In genomic region chr3:19226516-19226915, GRCh38 we compare ENCODE assay signal across 24 cellular contexts.
"Had no signal": no experiment of that assay in that cellular context is flagged by ENCODE, and none has a peak within 500 bp of the region (broad histone marks: within the 10 kb centered on the region; RNA-seq: fewer than 3 reads in every experiment).

No MANE protein-coding gene starts in this region.

- H3K4me3 Mint-ChIP-seq: mesothelial cell of epicardium; naive thymus-derived CD4-positive, alpha-beta T cell; nephron; stimulated activated effector memory CD8-positive, alpha-beta T cell treated with anti-CD3 and anti-CD28 coated beads, Interleukin-12 subunit alpha, Interleukin-12 subunit beta, amount 100 ng/mL, for 72 hours had no signal

- H3K36me3 ChIP-seq: esophagus squamous epithelium, prostate gland, sigmoid colon, tibial artery, upper lobe of left lung had no signal

- H3K9me3 Mint-ChIP-seq: mesothelial cell of epicardium; nephron; stimulated activated effector memory CD8-positive, alpha-beta T cell treated with anti-CD3 and anti-CD28 coated beads, Interleukin-12 subunit alpha, Interleukin-12 subunit beta, amount 100 ng/mL, for 72 hours had no signal

- ATAC-seq: mucosa of descending colon; naive thymus-derived CD4-positive, alpha-beta T cell; right cardiac atrium; stimulated activated effector memory CD8-positive, alpha-beta T cell treated with anti-CD3 and anti-CD28 coated beads, Interleukin-12 subunit alpha, Interleukin-12 subunit beta, amount 100 ng/mL, for 72 hours had no signal

- H3K4me1 ChIP-seq: esophagus squamous epithelium, prostate gland, sigmoid colon, testis, tibial artery, upper lobe of left lung had no signal

- DNase-seq: dermis blood vessel endothelial cell; effector memory CD4-positive, alpha-beta T cell; esophagus squamous epithelium; foreskin melanocyte; hypothalamus; mesenchymal stem cell; mucosa of descending colon; naive thymus-derived CD4-positive, alpha-beta T cell; nucleus accumbens; right cardiac atrium; sigmoid colon; stimulated activated CD4-positive, alpha-beta T cell treated with anti-CD3 and anti-CD28 coated beads, Interleukin-2, amount 100 ng/mL, for 24 hours; stimulated activated CD4-positive, alpha-beta T cell treated with anti-CD3 and anti-CD28 coated beads, Interleukin-4, amount 100 ng/mL, for 24 hours; stimulated activated naive CD4-positive, alpha-beta T cell treated with Interleukin-2 at 50 U/mL for 16 hours; substantia nigra; testis; tibial artery; upper lobe of left lung had no signal

- H3K27me3 ChIP-seq: esophagus squamous epithelium, sigmoid colon, testis, tibial artery, upper lobe of left lung had no signal

- H3K4me1 Mint-ChIP-seq: naive thymus-derived CD4-positive, alpha-beta T cell; nephron; stimulated activated effector memory CD8-positive, alpha-beta T cell treated with anti-CD3 and anti-CD28 coated beads, Interleukin-12 subunit alpha, Interleukin-12 subunit beta, amount 100 ng/mL, for 72 hours had no signal

- H3K36me3 Mint-ChIP-seq: mesothelial cell of epicardium; naive thymus-derived CD4-positive, alpha-beta T cell; stimulated activated effector memory CD8-positive, alpha-beta T cell treated with anti-CD3 and anti-CD28 coated beads, Interleukin-12 subunit alpha, Interleukin-12 subunit beta, amount 100 ng/mL, for 72 hours had no signal

- H3K27ac Mint-ChIP-seq: mesothelial cell of epicardium; naive thymus-derived CD4-positive, alpha-beta T cell; nephron; stimulated activated effector memory CD8-positive, alpha-beta T cell treated with anti-CD3 and anti-CD28 coated beads, Interleukin-12 subunit alpha, Interleukin-12 subunit beta, amount 100 ng/mL, for 72 hours had no signal

- H3K4me3 ChIP-seq: coronary artery, esophagus squamous epithelium, lung, mucosa of descending colon, prostate gland, sigmoid colon, testis, tibial artery, upper lobe of left lung had no signal

- H3K27ac ChIP-seq: coronary artery, esophagus squamous epithelium, prostate gland, sigmoid colon, testis, tibial artery, upper lobe of left lung had no signal
